13 cellular contexts compared by ENCODE assay signal in genomic region chr7:101913876-101914275, GRCh38.
DNase-seq lines count a peak whose midpoint lies in the region; FAIRE-seq and TF ChIP-seq lines count a peak whose summit lies in the region.
"Had no signal": no experiment of that assay in that cellular context is flagged by ENCODE, and none has a peak within 500 bp of the region (broad histone marks: within the 10 kb centered on the region; RNA-seq: fewer than 3 reads in every experiment).

No MANE protein-coding gene starts in this region.

- DNase-seq in MV-4-11 (lab: John Stamatoyannopoulos, UW) (peak; percentile 83), amniotic epithelial cell (ENCODE audit: low read depth) (peak; percentile 87), hepatocyte (ENCODE audit: low spot score) (no peak), testis (no peak), MG63 (no peak), NCI-H1092 (lab: John Stamatoyannopoulos, UW) (no peak), frontal cortex (ENCODE audit: low spot score in 2 of 2) (no peak), foreskin melanocyte (no peak)
- DNase-seq: DMS79; Karpas-422; NCI-H2227 treated with DMSO at 0.1 percent for 48 hours; occipital lobe; stimulated activated naive CD8-positive, alpha-beta T cell treated with anti-CD3 and anti-CD28 coated beads, Interleukin-15, amount 100 ng/mL, for 72 hours had no signal

- H3K9me3 ChIP-seq in hepatocyte (ENCODE audit: low read depth) (no peaks in the 10 kb centered on the region), testis (no peaks in the 10 kb centered on the region), MG63 (no peaks in the 10 kb centered on the region)

- H3K4me1 ChIP-seq in hepatocyte (ENCODE audit: insufficient read depth) (peaks cover 37% of the 10 kb centered on the region), testis (peaks cover 15% of the 10 kb centered on the region)

- H2AFZ ChIP-seq in hepatocyte, result no peak overlapping the region

- H3K9me2 ChIP-seq in hepatocyte (replicated peaks; ENCODE audit: insufficient read depth), result no peaks in the 10 kb centered on the region

- H3K27ac ChIP-seq in hepatocyte (peak overlapping the region; percentile 90), testis (peak overlapping the region; percentile 23 to 59)

- no peak for FAIRE-seq in frontal cortex (lab: Jason Lieb, UNC)

- H3K36me3 ChIP-seq in hepatocyte (replicated peaks; ENCODE audit: insufficient read depth, low read depth) (no peaks in the 10 kb centered on the region), testis (ENCODE audit: low read depth, missing control alignments) (no peaks in the 10 kb centered on the region), MG63 (no peaks in the 10 kb centered on the region)

- WGBS in hepatocyte (ENCODE audit: low lambda C conversion rate, missing lambda C conversion rate), result 60% methylated on average over 7 of the region's 7 CpGs
- 32 to 55% methylated on average over 7 of the region's 7 CpGs for WGBS in testis, 2 donors

- H3K79me2 ChIP-seq in hepatocyte, result peaks cover 85% of the 10 kb centered on the region

- no peaks in the 10 kb centered on the region for H3K27me3 ChIP-seq in hepatocyte
- H3K27me3 ChIP-seq in testis, result no peaks in the 10 kb centered on the region
- no peaks in the 10 kb centered on the region for H3K27me3 ChIP-seq in MG63

- H3K4me3 ChIP-seq in hepatocyte (no peak overlapping the region), testis (no peak overlapping the region), MG63 (no peak overlapping the region)

- H3K4me2 ChIP-seq in hepatocyte, result peak overlapping the region; percentile 54

- no peak for TF ChIP-seq POLR2A in testis (IDR thresholded peaks at IDR 0.05)

- TF ChIP-seq CTCF in hepatocyte (IDR thresholded peaks at IDR 0.05; ENCODE audit: poor library complexity), result no peak
- TF ChIP-seq CTCF in testis (IDR thresholded peaks at IDR 0.05), result no peak

- intact Hi-C loops in testis (cut with DNase I; ENCODE audit: low total_unique reads), result no loop called here

- no peaks in the 10 kb centered on the region for H4K20me1 ChIP-seq in hepatocyte (ENCODE audit: insufficient read depth, poor library complexity, severe bottlenecking)

Comparison
In these comparisons a context has a peak if more than half of its experiments do, and no peak if none do; other contexts are left out.
1. DNase-seq: peak in MV-4-11 (single experiment) and amniotic epithelial cell (single experiment); none in hepatocyte (single experiment), testis (single experiment), MG63 (single experiment), NCI-H1092 (single experiment), frontal cortex (0 of 2) and foreskin melanocyte (single experiment).